16 cellular contexts compared by ENCODE assay signal in the genomic region with DNA sequence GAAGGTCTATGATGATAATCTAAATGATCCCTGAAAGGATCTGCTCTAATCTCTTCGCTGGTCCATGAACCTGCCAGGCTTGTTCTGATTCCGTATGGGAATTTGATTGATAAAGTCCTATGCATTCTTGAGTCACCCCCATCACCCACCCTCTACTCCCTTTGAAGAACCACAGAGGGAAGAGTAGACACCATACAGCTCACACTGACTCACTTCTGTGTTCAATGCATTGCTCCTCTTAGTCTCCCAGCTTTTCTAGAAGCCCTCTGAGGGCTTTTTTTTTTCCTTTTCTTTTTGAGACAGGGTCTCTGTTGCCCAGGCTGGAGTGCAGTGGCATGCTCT. TPM values are rescaled to one million over a fixed set of nuclear protein-coding genes. Genes with fewer than 3 reads are reported as not detected.
DNase-seq lines count a peak whose midpoint lies in the region; ATAC-seq, FAIRE-seq and TF ChIP-seq lines count a peak whose summit lies in the region.
"Had no signal": no experiment of that assay in that cellular context is flagged by ENCODE, and none has a peak within 500 bp of the region (broad histone marks: within the 10 kb centered on the region; RNA-seq: fewer than 3 reads in every experiment).

No MANE protein-coding gene starts in this region.

- H3K79me2 ChIP-seq in astrocyte (ENCODE audit: insufficient read depth, low read length) = no peaks in the 10 kb centered on the region

- 84 to 90% (median 90%) methylated on average over 2 of the region's 2 CpGs for WGBS in adrenal gland, 4 donors

- no peak for TF ChIP-seq CTCF in astrocyte (IDR thresholded peaks at IDR 0.05; ENCODE audit: insufficient read depth, low read depth, low read length)
- no peak for TF ChIP-seq CTCF in foreskin keratinocyte (conservative IDR thresholded peaks at IDR 0.05)
- no peak for TF ChIP-seq CTCF in type B pancreatic cell (conservative IDR thresholded peaks at IDR 0.05)
- no peak for TF ChIP-seq CTCF in adrenal gland (IDR thresholded peaks at IDR 0.05)

- H3K4me1 ChIP-seq in astrocyte (ENCODE audit: insufficient read depth, low read length) (peaks cover 42% of the 10 kb centered on the region), foreskin keratinocyte (peaks cover 42% of the 10 kb centered on the region), adrenal gland (replicated peaks in 1 of 2) (no peaks in the 10 kb centered on the region)
- H3K4me1 ChIP-seq: left ventricle myocardium inferior, thyroid gland had no signal

- H3K27me3 Mint-ChIP-seq in astrocyte (ENCODE audit: low read depth, unreplicated experiment) (no peaks in the 10 kb centered on the region), type B pancreatic cell (no peaks in the 10 kb centered on the region)
- H3K27me3 Mint-ChIP-seq in activated T-cell treated with anti-CD3 and anti-CD28 coated beads, Interleukin-2, amount 50 U/mL, for 4 hours (ENCODE audit: low read depth) = no peaks in the 10 kb centered on the region
- peaks cover 0 to 13% of the 10 kb centered on the region in 2 donors for H3K27me3 Mint-ChIP-seq in natural killer cell treated with Interleukin-12 subunit alpha and Interleukin-12 subunit beta and Interleukin-15 and Interleukin-18, amount 100 ng/mL, for 72 hours

- DNase-seq in HTR-8/SVneo (ENCODE audit: insufficient read length, low spot score) = peak; percentile 22
- peak; percentile 75 for DNase-seq in astrocyte (ENCODE audit: low read depth)
- peak; percentile 76 to 88 for DNase-seq in foreskin keratinocyte
- DNase-seq in type B pancreatic cell (ENCODE audit: extremely low spot score, unreplicated experiment) = no peak
- no peak for DNase-seq in activated T-cell treated with anti-CD3 and anti-CD28 coated beads, Interleukin-2, amount 50 U/mL, for 4 hours
- no peak for DNase-seq in natural killer cell treated with Interleukin-12 subunit alpha and Interleukin-12 subunit beta and Interleukin-15 and Interleukin-18, amount 100 ng/mL, for 72 hours (ENCODE audit: low spot score)
- no peak for DNase-seq in NCI-H446 (lab: John Stamatoyannopoulos, UW)
- DNase-seq in adrenal gland = no peak
- DNase-seq: effector CD4-positive, alpha-beta T cell; heart right ventricle; left ventricle myocardium inferior; NCI-H510A treated with DMSO at 0.1 percent for 48 hours; spleen; thyroid gland; WERI-Rb-1 had no signal

- peak overlapping the region; percentile 79 for H3K9ac ChIP-seq in astrocyte (ENCODE audit: low read length)

- H3K4me1 Mint-ChIP-seq in astrocyte (ENCODE audit: low read depth, unreplicated experiment) (peaks cover 32% of the 10 kb centered on the region), type B pancreatic cell (ENCODE audit: unreplicated experiment) (peaks cover 31% of the 10 kb centered on the region)
- H3K4me1 Mint-ChIP-seq in activated T-cell treated with anti-CD3 and anti-CD28 coated beads, Interleukin-2, amount 50 U/mL, for 4 hours (ENCODE audit: low read depth) = peaks cover 1% of the 10 kb centered on the region
- H3K4me1 Mint-ChIP-seq in natural killer cell treated with Interleukin-12 subunit alpha and Interleukin-12 subunit beta and Interleukin-15 and Interleukin-18, amount 100 ng/mL, for 72 hours (ENCODE audit: low read depth in 2 of 2) = no peaks in the 10 kb centered on the region

- H3K27ac Mint-ChIP-seq in astrocyte (ENCODE audit: unreplicated experiment) (peak overlapping the region; percentile 88), type B pancreatic cell (peak overlapping the region; percentile 96)
- no peak overlapping the region for H3K27ac Mint-ChIP-seq in natural killer cell treated with Interleukin-12 subunit alpha and Interleukin-12 subunit beta and Interleukin-15 and Interleukin-18, amount 100 ng/mL, for 72 hours

- H3K4me3 ChIP-seq in astrocyte (ENCODE audit: insufficient read depth, low read depth, low read length) (peak overlapping the region; percentile 41), adrenal gland (no peak overlapping the region)
- H3K4me3 ChIP-seq: heart right ventricle, left ventricle myocardium inferior, spleen, thyroid gland had no signal

- intact Hi-C loops in adrenal gland (cut with DNase I) = no loop called here

- H3K36me3 ChIP-seq in astrocyte (ENCODE audit: insufficient read depth, low read length) = no peaks in the 10 kb centered on the region
- H3K36me3 ChIP-seq in adrenal gland (replicated peaks in 1 of 2) = no peaks in the 10 kb centered on the region
- H3K36me3 ChIP-seq: heart right ventricle, left ventricle myocardium inferior, spleen, thyroid gland, WERI-Rb-1 had no signal

- peaks cover 15% of the 10 kb centered on the region for H3K36me3 Mint-ChIP-seq in astrocyte (ENCODE audit: low read depth, unreplicated experiment)
- peaks cover 39% of the 10 kb centered on the region for H3K36me3 Mint-ChIP-seq in type B pancreatic cell
- H3K36me3 Mint-ChIP-seq in activated T-cell treated with anti-CD3 and anti-CD28 coated beads, Interleukin-2, amount 50 U/mL, for 4 hours (ENCODE audit: insufficient read depth) = peaks cover 3% of the 10 kb centered on the region
- no peaks in the 10 kb centered on the region for H3K36me3 Mint-ChIP-seq in natural killer cell treated with Interleukin-12 subunit alpha and Interleukin-12 subunit beta and Interleukin-15 and Interleukin-18, amount 100 ng/mL, for 72 hours

- H3K9me3 Mint-ChIP-seq in astrocyte (ENCODE audit: unreplicated experiment) (peaks cover 13% of the 10 kb centered on the region), type B pancreatic cell (peaks cover 5% of the 10 kb centered on the region)
- no peaks in the 10 kb centered on the region for H3K9me3 Mint-ChIP-seq in activated T-cell treated with anti-CD3 and anti-CD28 coated beads, Interleukin-2, amount 50 U/mL, for 4 hours
- H3K9me3 Mint-ChIP-seq in natural killer cell treated with Interleukin-12 subunit alpha and Interleukin-12 subunit beta and Interleukin-15 and Interleukin-18, amount 100 ng/mL, for 72 hours = no peaks in the 10 kb centered on the region

- ATAC-seq in foreskin keratinocyte = peak; percentile 87
- ATAC-seq in activated T-cell treated with anti-CD3 and anti-CD28 coated beads, Interleukin-2, amount 50 U/mL, for 4 hours = no peak
- ATAC-seq in natural killer cell treated with Interleukin-12 subunit alpha and Interleukin-12 subunit beta and Interleukin-15 and Interleukin-18, amount 100 ng/mL, for 72 hours = no peak
- ATAC-seq: heart right ventricle had no signal

- no peak for FAIRE-seq in HTR-8/SVneo (lab: Jason Lieb, UNC)
- FAIRE-seq in astrocyte (lab: Jason Lieb, UNC) = no peak

- no peaks in the 10 kb centered on the region for H4K20me1 ChIP-seq in astrocyte (ENCODE audit: insufficient read depth, low read length)

- H3K4me3 Mint-ChIP-seq in astrocyte (ENCODE audit: unreplicated experiment) (no peak overlapping the region), type B pancreatic cell (peak overlapping the region; percentile 46)
- no peak overlapping the region for H3K4me3 Mint-ChIP-seq in activated T-cell treated with anti-CD3 and anti-CD28 coated beads, Interleukin-2, amount 50 U/mL, for 4 hours
- no peak overlapping the region for H3K4me3 Mint-ChIP-seq in natural killer cell treated with Interleukin-12 subunit alpha and Interleukin-12 subunit beta and Interleukin-15 and Interleukin-18, amount 100 ng/mL, for 72 hours

- H3K27ac ChIP-seq in astrocyte (ENCODE audit: low read depth, low read length) (peak overlapping the region; percentile 95), foreskin keratinocyte (peak overlapping the region; percentile 86), adrenal gland (no peak overlapping the region)
- H3K27ac ChIP-seq: heart right ventricle, HL-60, left ventricle myocardium inferior, spleen, thyroid gland, WERI-Rb-1 had no signal

- no peak overlapping the region for H2AFZ ChIP-seq in astrocyte (ENCODE audit: low read depth, low read length)

- TF ChIP-seq POLR2A in adrenal gland (IDR thresholded peaks at IDR 0.05) = no peak

- H3K9me3 ChIP-seq in astrocyte (ENCODE audit: insufficient read depth, low read depth, low read length) (no peaks in the 10 kb centered on the region), adrenal gland (replicated peaks in 1 of 3) (no peaks in the 10 kb centered on the region)
- H3K9me3 ChIP-seq: heart right ventricle, left ventricle myocardium inferior, spleen, thyroid gland had no signal

- H3K27me3 ChIP-seq in astrocyte (ENCODE audit: insufficient read depth, low read length) (no peaks in the 10 kb centered on the region), foreskin keratinocyte (no peaks in the 10 kb centered on the region), adrenal gland (no peaks in the 10 kb centered on the region)
- H3K27me3 ChIP-seq: heart right ventricle, spleen, thyroid gland had no signal

- H3K4me2 ChIP-seq in astrocyte (ENCODE audit: low read length) = peak overlapping the region; percentile 80

RNA-seq across cellular contexts. Expression of gene GPRC5A, which starts 18.5 kb away (rescaled TPM):
- total RNA-seq in astrocyte (4.2 and 12.5 TPM in 2 replicates), foreskin keratinocyte (9.3 and 14.2 TPM in 2 replicates), type B pancreatic cell (ENCODE audit: low replicate concordance) (152 and 1,119 TPM in 2 replicates), adrenal gland (10 to 100 TPM in 3 of 8 donors, 1 to 10 TPM in 5; 5.3 to 22.3 (median 9.0) TPM)
- polyA plus RNA-seq in foreskin keratinocyte (6.2 and 7.2 TPM in 2 replicates), adrenal gland (1 to 10 TPM; 2.0 to 4.0 (median 2.3) TPM)
- total RNA-seq in activated T-cell treated with anti-CD3 and anti-CD28 coated beads, Interleukin-2, amount 50 U/mL, for 4 hours = under 1 TPM; 0.30 to 0.86 (median 0.50) TPM
- total RNA-seq in natural killer cell treated with Interleukin-12 subunit alpha and Interleukin-12 subunit beta and Interleukin-15 and Interleukin-18, amount 100 ng/mL, for 72 hours = not detected

RNA-seq across cellular contexts. Expression of gene DDX47, which starts 59.8 kb away (rescaled TPM):
- total RNA-seq in astrocyte = 54.6 and 62.1 TPM in 2 replicates
- total RNA-seq in foreskin keratinocyte = 65.7 and 73.9 TPM in 2 replicates
- polyA plus RNA-seq in foreskin keratinocyte = 47.4 and 59.5 TPM in 2 replicates
- total RNA-seq in type B pancreatic cell (ENCODE audit: low replicate concordance) = 73.0 and 142 TPM in 2 replicates
- total RNA-seq in activated T-cell treated with anti-CD3 and anti-CD28 coated beads, Interleukin-2, amount 50 U/mL, for 4 hours = 100 to 1,000 TPM; 128 to 141 (median 137) TPM
- total RNA-seq in natural killer cell treated with Interleukin-12 subunit alpha and Interleukin-12 subunit beta and Interleukin-15 and Interleukin-18, amount 100 ng/mL, for 72 hours = 10 to 100 TPM; 79.2 to 81.3 TPM
- 10 to 100 TPM; 28.8 to 61.0 (median 44.7) TPM for total RNA-seq in adrenal gland
- polyA plus RNA-seq in adrenal gland = 10 to 100 TPM; 31.6 to 70.3 (median 34.0) TPM

Comparison
In these comparisons a context has a peak if more than half of its experiments do, and no peak if none do; other contexts are left out.
1. DNase-seq: peak in HTR-8/SVneo (single experiment), astrocyte (single experiment) and foreskin keratinocyte (2 of 2); none in type B pancreatic cell (single experiment), activated T-cell treated with anti-CD3 and anti-CD28 coated beads, Interleukin-2, amount 50 U/mL, for 4 hours (single experiment), natural killer cell treated with Interleukin-12 subunit alpha and Interleukin-12 subunit beta and Interleukin-15 and Interleukin-18, amount 100 ng/mL, for 72 hours (single experiment), NCI-H446 (0 of 2) and adrenal gland (0 of 7).
2. H3K27ac ChIP-seq: peak in astrocyte (single experiment) and foreskin keratinocyte (single experiment); none in adrenal gland (0 of 5).
3. H3K27ac Mint-ChIP-seq: peak in astrocyte (single experiment) and type B pancreatic cell (single experiment); none in natural killer cell treated with Interleukin-12 subunit alpha and Interleukin-12 subunit beta and Interleukin-15 and Interleukin-18, amount 100 ng/mL, for 72 hours (0 of 2).